Comparison of ENCODE assay signal across 9 cellular contexts in the genomic region with DNA sequence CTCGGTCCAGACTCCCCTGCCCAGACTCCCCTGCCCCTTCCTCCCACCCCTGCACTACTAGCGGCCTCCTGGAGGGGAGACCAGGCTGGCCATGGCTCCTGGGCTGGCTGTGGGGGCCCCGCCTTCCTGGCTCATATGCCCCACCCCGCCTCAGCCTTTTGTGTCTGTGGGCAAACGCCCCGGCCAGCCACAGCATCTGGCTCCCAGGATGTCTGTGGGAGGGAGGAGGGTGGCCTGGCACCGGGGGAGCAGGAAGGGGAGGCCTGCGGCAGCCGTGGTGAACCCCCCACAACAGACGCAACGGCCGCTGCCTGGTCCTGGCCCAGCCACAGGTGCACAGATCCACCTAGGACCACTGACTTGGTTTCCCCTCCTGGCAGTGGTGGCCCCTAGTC. TPM values are rescaled to one million over a fixed set of nuclear protein-coding genes. Genes with fewer than 3 reads are reported as not detected.
DNase-seq lines count a peak whose midpoint lies in the region; ATAC-seq and TF ChIP-seq lines count a peak whose summit lies in the region.
"Had no signal": no experiment of that assay in that cellular context is flagged by ENCODE, and none has a peak within 500 bp of the region (broad histone marks: within the 10 kb centered on the region; RNA-seq: fewer than 3 reads in every experiment).

No MANE protein-coding gene starts in this region.

- no peak; the same call in 1 of the 2 replicates for TF ChIP-seq CTCF in AG10803 (conservative IDR thresholded peaks at IDR 0.05; ENCODE audit: low read length)
- no peak for TF ChIP-seq CTCF in HEK293 (tag by site-specific recombination; IDR thresholded peaks at IDR 0.05)
- TF ChIP-seq CTCF in mucosa of descending colon (IDR thresholded peaks at IDR 0.05), result no peak

- POLR2A ChIA-PET in HEK293 (lab: Yijun Ruan, JAX), result interaction anchor here (4.1 kb wide), 1 partner anchor 9 kb away, joined by 13 read pairs; no protein-coding TSS in a partner anchor

- intact Hi-C loops in mucosa of descending colon (cut with DNase I, micrococcal nuclease), result no loop called here

- H3K9me3 ChIP-seq in HEK293 (ENCODE audit: control insufficient read depth, insufficient read depth, low read depth, low read length), result no peaks in the 10 kb centered on the region
- H3K9me3 ChIP-seq in mucosa of descending colon, result no peaks in the 10 kb centered on the region
- H3K9me3 ChIP-seq: Peyer's patch had no signal

- DNase-seq in AG10803 (ENCODE audit: low read depth) (peak; percentile 72), mucosa of descending colon (peak in 2 of 3 donors; percentile 45 to 55)

- ATAC-seq in mucosa of descending colon (peak; percentile 45), HG03025 (IDR thresholded peaks at IDR 0.05; ENCODE audit: low FRiP score, unreplicated experiment) (no peak), HG02840 (IDR thresholded peaks at IDR 0.05; ENCODE audit: low FRiP score, unreplicated experiment) (no peak), GM21515 (IDR thresholded peaks at IDR 0.05; ENCODE audit: unreplicated experiment) (no peak), GM18520 (IDR thresholded peaks at IDR 0.05; ENCODE audit: unreplicated experiment) (no peak)

- H3K4me3 ChIP-seq in AG10803 (ENCODE audit: low read length), result no peak overlapping the region
- no peak overlapping the region for H3K4me3 ChIP-seq in HEK293 (ENCODE audit: low read depth, low read length)
- no peak overlapping the region for H3K4me3 ChIP-seq in mucosa of descending colon
- H3K4me3 ChIP-seq: Peyer's patch had no signal

- H3K36me3 ChIP-seq in HEK293 (ENCODE audit: control insufficient read depth in 2 of 2, insufficient read depth in 1 of 2, low read length in 2 of 2) (no peaks in the 10 kb centered on the region; a peak in 1 of 3 replicates), mucosa of descending colon (ENCODE audit: low read depth) (no peaks in the 10 kb centered on the region)
- H3K36me3 ChIP-seq: Peyer's patch had no signal

- no peak overlapping the region for H3K27ac ChIP-seq in HEK293 (ENCODE audit: extremely low read depth, low read depth, low read length)
- H3K27ac ChIP-seq in angular gyrus (ENCODE audit: low read depth, low read length), result peak overlapping the region; percentile 91

- CTCF ChIA-PET in HEK293 (lab: Yijun Ruan, JAX), result interaction anchor here (0.7 to 3.9 kb wide), 3 partner anchors 12 to 57 kb away, joined by 3 to 21 read pairs (median 3); no protein-coding TSS in a partner anchor

- H3K4me1 ChIP-seq in HEK293 (ENCODE audit: control insufficient read depth, insufficient read depth, low read length) (peaks cover 3% of the 10 kb centered on the region; the same call in 1 of the 2 replicates), mucosa of descending colon (ENCODE audit: low read depth) (peaks cover 37% of the 10 kb centered on the region)

TF ChIP-seq in HEK293, 187 proteins besides CTCF, POLR2A, EP300 and RAD21:
- TF ChIP-seq ZNF623 (tag by site-specific recombination; IDR thresholded peaks at IDR 0.05) (no peak), KLF16 (tag by site-specific recombination; IDR thresholded peaks at IDR 0.05) (no peak), ZNF707 (tag by site-specific recombination; IDR thresholded peaks at IDR 0.05) (no peak), ZNF843 (tag by site-specific recombination; IDR thresholded peaks at IDR 0.05) (no peak), ZNF16 (tag by site-specific recombination; IDR thresholded peaks at IDR 0.05; ENCODE audit: low read depth) (no peak), ZNF561 (tag by site-specific recombination; IDR thresholded peaks at IDR 0.05; ENCODE audit: borderline replicate concordance) (no peak), KLF1 (tag by site-specific recombination; IDR thresholded peaks at IDR 0.05) (peak; percentile 27; the same call in 1 of the 2 replicates), ZFP69B (tag by site-specific recombination; IDR thresholded peaks at IDR 0.05) (no peak), ZNF48 (tag by site-specific recombination; IDR thresholded peaks at IDR 0.05) (no peak), ZNF133 (tag by site-specific recombination; IDR thresholded peaks at IDR 0.05) (no peak), ZNF169 (tag by site-specific recombination; IDR thresholded peaks at IDR 0.05) (no peak), YY1 (tag by site-specific recombination; IDR thresholded peaks at IDR 0.05) (no peak), GLIS1 (tag by site-specific recombination; IDR thresholded peaks at IDR 0.05) (peak; percentile 5; the same call in 1 of the 2 replicates), TCF7L2 (IDR thresholded peaks at IDR 0.05; ENCODE audit: borderline replicate concordance, low read depth, low read length) (no peak)
- TF ChIP-seq, protein P1, sequence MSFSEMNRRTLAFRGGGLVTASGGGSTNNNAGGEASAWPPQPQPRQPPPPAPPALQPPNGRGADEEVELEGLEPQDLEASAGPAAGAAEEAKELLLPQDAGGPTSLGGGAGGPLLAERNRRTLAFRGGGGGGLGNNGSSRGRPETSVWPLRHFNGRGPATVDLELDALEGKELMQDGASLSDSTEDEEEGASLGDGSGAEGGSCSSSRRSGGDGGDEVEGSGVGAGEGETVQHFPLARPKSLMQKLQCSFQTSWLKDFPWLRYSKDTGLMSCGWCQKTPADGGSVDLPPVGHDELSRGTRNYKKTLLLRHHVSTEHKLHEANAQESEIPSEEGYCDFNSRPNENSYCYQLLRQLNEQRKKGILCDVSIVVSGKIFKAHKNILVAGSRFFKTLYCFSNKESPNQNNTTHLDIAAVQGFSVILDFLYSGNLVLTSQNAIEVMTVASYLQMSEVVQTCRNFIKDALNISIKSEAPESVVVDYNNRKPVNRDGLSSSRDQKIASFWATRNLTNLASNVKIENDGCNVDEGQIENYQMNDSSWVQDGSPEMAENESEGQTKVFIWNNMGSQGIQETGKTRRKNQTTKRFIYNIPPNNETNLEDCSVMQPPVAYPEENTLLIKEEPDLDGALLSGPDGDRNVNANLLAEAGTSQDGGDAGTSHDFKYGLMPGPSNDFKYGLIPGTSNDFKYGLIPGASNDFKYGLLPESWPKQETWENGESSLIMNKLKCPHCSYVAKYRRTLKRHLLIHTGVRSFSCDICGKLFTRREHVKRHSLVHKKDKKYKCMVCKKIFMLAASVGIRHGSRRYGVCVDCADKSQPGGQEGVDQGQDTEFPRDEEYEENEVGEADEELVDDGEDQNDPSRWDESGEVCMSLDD (tag by site-specific recombination; IDR thresholded peaks at IDR 0.05), result no peak
- TF ChIP-seq, protein P2, sequence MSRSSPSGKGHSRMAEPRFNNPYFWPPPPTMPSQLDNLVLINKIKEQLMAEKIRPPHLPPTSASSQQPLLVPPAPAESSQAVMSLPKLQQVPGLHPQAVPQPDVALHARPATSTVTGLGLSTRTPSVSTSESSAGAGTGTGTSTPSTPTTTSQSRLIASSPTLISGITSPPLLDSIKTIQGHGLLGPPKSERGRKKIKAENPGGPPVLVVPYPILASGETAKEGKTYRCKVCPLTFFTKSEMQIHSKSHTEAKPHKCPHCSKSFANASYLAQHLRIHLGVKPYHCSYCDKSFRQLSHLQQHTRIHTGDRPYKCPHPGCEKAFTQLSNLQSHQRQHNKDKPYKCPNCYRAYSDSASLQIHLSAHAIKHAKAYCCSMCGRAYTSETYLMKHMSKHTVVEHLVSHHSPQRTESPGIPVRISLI (tag by site-specific recombination; IDR thresholded peaks at IDR 0.05), result no peak
- TF ChIP-seq, protein P3, sequence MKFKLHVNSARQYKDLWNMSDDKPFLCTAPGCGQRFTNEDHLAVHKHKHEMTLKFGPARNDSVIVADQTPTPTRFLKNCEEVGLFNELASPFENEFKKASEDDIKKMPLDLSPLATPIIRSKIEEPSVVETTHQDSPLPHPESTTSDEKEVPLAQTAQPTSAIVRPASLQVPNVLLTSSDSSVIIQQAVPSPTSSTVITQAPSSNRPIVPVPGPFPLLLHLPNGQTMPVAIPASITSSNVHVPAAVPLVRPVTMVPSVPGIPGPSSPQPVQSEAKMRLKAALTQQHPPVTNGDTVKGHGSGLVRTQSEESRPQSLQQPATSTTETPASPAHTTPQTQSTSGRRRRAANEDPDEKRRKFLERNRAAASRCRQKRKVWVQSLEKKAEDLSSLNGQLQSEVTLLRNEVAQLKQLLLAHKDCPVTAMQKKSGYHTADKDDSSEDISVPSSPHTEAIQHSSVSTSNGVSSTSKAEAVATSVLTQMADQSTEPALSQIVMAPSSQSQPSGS (tag by site-specific recombination; IDR thresholded peaks at IDR 0.05; ENCODE audit: low read depth), result no peak

RNA-seq across cellular contexts. Expression of a gene that starts 32.9 kb away (rescaled TPM):
- total RNA-seq in mucosa of descending colon, result 10 to 100 TPM; 14.0 to 27.4 (median 16.5) TPM
